28 cellular contexts compared by ENCODE assay signal in genomic region chr3:187831125-187832051, GRCh38.
DNase-seq lines count a peak whose midpoint lies in the region; ATAC-seq, FAIRE-seq and TF ChIP-seq lines count a peak whose summit lies in the region.
"Had no signal": no experiment of that assay in that cellular context is flagged by ENCODE, and none has a peak within 500 bp of the region (broad histone marks: within the 10 kb centered on the region; RNA-seq: fewer than 3 reads in every experiment).

No MANE protein-coding gene starts in this region.

- peaks cover 11% of the 10 kb centered on the region for H3K9me3 Mint-ChIP-seq in activated CD4-positive, alpha-beta memory T cell treated with anti-CD3 and anti-CD28 coated beads, Interleukin-2, amount 10 ng/mL, durations not matched to agents 7 days and 5 days
- peaks cover 17% of the 10 kb centered on the region for H3K9me3 Mint-ChIP-seq in T-helper 2 cell treated with Interferon-gamma antibody and Interleukin-4, amounts not matched to agents 5 μg/mL and 100 μg/mL, for 36 hours

- SMC1A ChIA-PET in GM12878 (lab: Charles Lee; ENCODE audit: uncharacterized antibody, unreplicated experiment) = interaction anchor here (0.9 to 3.5 kb wide), 7 partner anchors 24 to 91 kb away, joined by 3 to 27 read pairs (median 3); no protein-coding TSS in a partner anchor

- no peak overlapping the region for H3K23ac ChIP-seq in mesenchymal stem cell (ENCODE audit: low read length in 2 of 2)

- H2BK5ac ChIP-seq in mesenchymal stem cell (ENCODE audit: low read depth, low read length, poor library complexity, severe bottlenecking) = no peak overlapping the region

- peak; percentile 35 for DNase-seq in Daoy (ENCODE audit: low read depth)
- DNase-seq in M059J (ENCODE audit: low read depth) = peak; percentile 61
- no peak for DNase-seq in GM12878 (ENCODE audit: low read depth, low spot score)
- peak; percentile 85 for DNase-seq in mesenchymal stem cell
- DNase-seq in activated CD4-positive, alpha-beta memory T cell treated with anti-CD3 and anti-CD28 coated beads, Interleukin-2, amount 10 ng/mL, durations not matched to agents 7 days and 5 days = no peak
- no peak for DNase-seq in ecto neural progenitor cell (ENCODE audit: low spot score)
- no peak for DNase-seq in frontal cortex (ENCODE audit: low spot score in 2 of 2)
- DNase-seq in T-helper 2 cell treated with Interferon-gamma antibody and Interleukin-4, amounts not matched to agents 5 μg/mL and 100 μg/mL, for 36 hours (ENCODE audit: low spot score) = no peak
- DNase-seq: activated CD4-positive, alpha-beta T cell treated with anti-CD3 and anti-CD28 coated beads, Interleukin-2, amount 10 ng/mL, durations not matched to agents 24 days and 14 days; activated naive CD4-positive, alpha-beta T cell; activated T-cell treated with anti-CD3 and anti-CD28 coated beads, Interleukin-2, amount 50 U/mL, for 48 hours; adrenal gland; AML-193; brain microvascular endothelial cell; CD4-positive, alpha-beta memory T cell; KG1; mammary epithelial cell; NCI-H1417 treated with DMSO at 0.1 percent for 48 hours; NCI-H2081; NCI-H345; NCI-H774; stimulated activated CD4-positive, alpha-beta T cell treated with anti-CD3 and anti-CD28 coated beads, Interleukin-1b, Interleukin-23, amount 100 ng/mL, for 48 hours had no signal

- no peak overlapping the region for H4K8ac ChIP-seq in mesenchymal stem cell (ENCODE audit: low read length)

- no peaks in the 10 kb centered on the region for H3K79me1 ChIP-seq in mesenchymal stem cell (replicated peaks; ENCODE audit: low read length, poor library complexity, severe bottlenecking)

- H4K20me1 ChIP-seq in GM12878 (ENCODE audit: control insufficient read depth, insufficient read depth) = no peaks in the 10 kb centered on the region

- H3K4me1 Mint-ChIP-seq in activated CD4-positive, alpha-beta memory T cell treated with anti-CD3 and anti-CD28 coated beads, Interleukin-2, amount 10 ng/mL, durations not matched to agents 7 days and 5 days = peaks cover 31% of the 10 kb centered on the region
- H3K4me1 Mint-ChIP-seq in T-helper 2 cell treated with Interferon-gamma antibody and Interleukin-4, amounts not matched to agents 5 μg/mL and 100 μg/mL, for 36 hours (ENCODE audit: low read depth) = peaks cover 32% of the 10 kb centered on the region

- no peak overlapping the region for H3K18ac ChIP-seq in mesenchymal stem cell (ENCODE audit: low read depth in 1 of 2, low read length in 2 of 2)

- H3K79me2 ChIP-seq in GM12878 (ENCODE audit: control insufficient read depth, insufficient read depth, low read length) = no peaks in the 10 kb centered on the region

- H3K4me1 ChIP-seq in GM12878 (ENCODE audit: control insufficient read depth, insufficient read depth, low read length) (peaks cover 5% of the 10 kb centered on the region; the same call in 1 of the 2 replicates), mesenchymal stem cell (ENCODE audit: control insufficient read depth, insufficient read depth, low read depth, low read length) (peaks cover 5% of the 10 kb centered on the region)
- H3K4me1 ChIP-seq: adrenal gland, prostate gland, tibial nerve had no signal

- H3K4me2 ChIP-seq in GM12878 (ENCODE audit: control insufficient read depth, insufficient read depth) = no peak overlapping the region
- H3K4me2 ChIP-seq in mesenchymal stem cell (ENCODE audit: low read length, poor library complexity, severe bottlenecking) = no peak overlapping the region

- in situ Hi-C loops in GM12878 (cut with MboI) = no loop called here

- WGBS in GM12878 (ENCODE audit: insufficient coverage, insufficient replicate concordance, low lambda C conversion rate, missing lambda C conversion rate) = 37% methylated on average over 9 of the region's 9 CpGs
- WGBS in mesenchymal stem cell = 58% methylated on average over 6 of the region's 9 CpGs

- H2BK12ac ChIP-seq in mesenchymal stem cell (ENCODE audit: low read length in 2 of 2) = peak overlapping the region in 1 of 2 experiments; percentile 21

- RAD21 ChIA-PET in GM12878 (lab: Charles Lee; ENCODE audit: unreplicated experiment) = interaction anchor here (1.0 to 1.2 kb wide), 4 partner anchors 81 to 86 kb away, joined by 3 to 4 read pairs (median 4); partner anchors contain the start of gene BCL6

- no peak overlapping the region for H3K4me3 ChIP-seq in GM12878
- no peak overlapping the region for H3K4me3 ChIP-seq in mesenchymal stem cell (ENCODE audit: insufficient read depth in 1 of 2, low read depth in 1 of 2, low read length in 2 of 2)
- H3K4me3 ChIP-seq: adrenal gland, prostate gland, skin epidermis, tibial nerve had no signal

- no peak overlapping the region for H3K27ac ChIP-seq in GM12878 (ENCODE audit: control insufficient read depth, insufficient read depth)
- H3K27ac ChIP-seq in mesenchymal stem cell (ENCODE audit: low read length, poor library complexity, severe bottlenecking) = no peak overlapping the region
- H3K27ac ChIP-seq: adrenal gland, brain microvascular endothelial cell, prostate gland, tibial nerve had no signal

- no TSS peak for BruUV-seq in GM12878 (replicated peaks; lab: Mats Ljungman, UMichigan)

- no peaks in the 10 kb centered on the region for H3K36me3 ChIP-seq in GM12878 (ENCODE audit: control insufficient read depth in 2 of 2, insufficient read depth in 2 of 2, low read length in 1 of 2)
- no peaks in the 10 kb centered on the region for H3K36me3 ChIP-seq in mesenchymal stem cell (ENCODE audit: control insufficient read depth in 1 of 2, insufficient read depth in 2 of 2, low read depth in 1 of 2, low read length in 2 of 2)
- H3K36me3 ChIP-seq: adrenal gland, brain microvascular endothelial cell, neutrophil, prostate gland, tibial nerve had no signal

- TF ChIP-seq POLR2A in GM12878 (IDR thresholded peaks at IDR 0.05; ENCODE audit: low read depth, low read length) = no peak

- H2BK15ac ChIP-seq in mesenchymal stem cell (ENCODE audit: low read depth, poor library complexity, severe bottlenecking) = no peak overlapping the region

- TF ChIP-seq CTCF in GM12878 (IDR thresholded peaks at IDR 0.05 in 2 of 3, conservative IDR thresholded peaks at IDR 0.05 in 1 of 3; ENCODE audit: control insufficient read depth in 2 of 3, extremely low read depth in 1 of 3, insufficient read depth in 1 of 3, low read depth in 3 of 3, low read length in 3 of 3) = no peak

- H3K27me3 ChIP-seq in GM12878 (replicated peaks in 1 of 2; ENCODE audit: control insufficient read depth in 2 of 2, insufficient read depth in 2 of 2, low read length in 1 of 2) = 0 out of 4 replicates have a peak, but pooled peaks cover 0 to 4% of the 10 kb centered on the region in 2 experiments
- H3K27me3 ChIP-seq in mesenchymal stem cell (ENCODE audit: control insufficient read depth in 1 of 2, insufficient read depth in 1 of 2, low read length in 2 of 2) = no peaks in the 10 kb centered on the region
- H3K27me3 ChIP-seq: adrenal gland, brain microvascular endothelial cell, neutrophil, tibial nerve had no signal

- no peak for TF ChIP-seq RAD21 in GM12878 (IDR thresholded peaks at IDR 0.05; ENCODE audit: insufficient read depth, low read depth, low read length)

- intact Hi-C loops in GM12878 (cut with micrococcal nuclease; ENCODE audit: unreplicated experiment) = loop anchor here (5.0 kb wide), 1 partner anchor 59 kb away; no protein-coding TSS in a partner anchor

- H3K14ac ChIP-seq in mesenchymal stem cell (ENCODE audit: low read length in 2 of 2) = no peak overlapping the region

- H3K9me3 ChIP-seq in GM12878 (replicated peaks; ENCODE audit: control insufficient read depth, insufficient read depth, low read length) = no peaks in the 10 kb centered on the region; the same call in 2 of the 3 replicates
- no peaks in the 10 kb centered on the region for H3K9me3 ChIP-seq in mesenchymal stem cell (ENCODE audit: control insufficient read depth, low read length)
- H3K9me3 ChIP-seq: adrenal gland, neutrophil, prostate gland had no signal

- H3K36me3 Mint-ChIP-seq in activated CD4-positive, alpha-beta memory T cell treated with anti-CD3 and anti-CD28 coated beads, Interleukin-2, amount 10 ng/mL, durations not matched to agents 7 days and 5 days (ENCODE audit: low read depth) = peaks cover 16% of the 10 kb centered on the region
- H3K36me3 Mint-ChIP-seq in T-helper 2 cell treated with Interferon-gamma antibody and Interleukin-4, amounts not matched to agents 5 μg/mL and 100 μg/mL, for 36 hours (ENCODE audit: low read depth) = peaks cover 5% of the 10 kb centered on the region

- POLR2A ChIA-PET in GM12878 (lab: Charles Lee) = interaction anchor here (0.6 kb wide), 1 partner anchor 86 kb away, joined by 3 read pairs; no protein-coding TSS in a partner anchor
- POLR2A ChIA-PET in activated CD4-positive, alpha-beta memory T cell treated with anti-CD3 and anti-CD28 coated beads, Interleukin-2, amount 10 ng/mL, durations not matched to agents 7 days and 5 days (lab: Charles Lee) = interaction anchor here (1.0 kb wide), 1 partner anchor 28 kb away, joined by 4 read pairs; no protein-coding TSS in a partner anchor

- H4K91ac ChIP-seq in mesenchymal stem cell (ENCODE audit: low read length) = no peak overlapping the region

- FAIRE-seq in GM12878 (lab: Jason Lieb, UNC) (no peak), frontal cortex (lab: Jason Lieb, UNC) (no peak)
- FAIRE-seq: A204.1, G401.6 had no signal

- H3K4me3 Mint-ChIP-seq in activated CD4-positive, alpha-beta memory T cell treated with anti-CD3 and anti-CD28 coated beads, Interleukin-2, amount 10 ng/mL, durations not matched to agents 7 days and 5 days = no peak overlapping the region
- H3K4me3 Mint-ChIP-seq in T-helper 2 cell treated with Interferon-gamma antibody and Interleukin-4, amounts not matched to agents 5 μg/mL and 100 μg/mL, for 36 hours = no peak overlapping the region
- H3K4me3 Mint-ChIP-seq: activated CD4-positive, alpha-beta T cell treated with anti-CD3 and anti-CD28 coated beads, Interleukin-2, amount 10 ng/mL, durations not matched to agents 24 days and 14 days; CD4-positive, alpha-beta memory T cell had no signal

- TF ChIP-seq EP300 in GM12878 (IDR thresholded peaks at IDR 0.05; ENCODE audit: borderline replicate concordance in 1 of 2, control insufficient read depth in 1 of 2, low read depth in 2 of 2, low read length in 2 of 2) = no peak

- ATAC-seq in GM12878 = peak; percentile 19; the same call in 1 of the 3 replicates

- H2AFZ ChIP-seq in GM12878 (ENCODE audit: control insufficient read depth, low read depth, low read length) (no peak overlapping the region), mesenchymal stem cell (ENCODE audit: low read depth, low read length) (no peak overlapping the region)

- no peak overlapping the region for H3K4ac ChIP-seq in mesenchymal stem cell (ENCODE audit: low read depth in 1 of 2, low read length in 2 of 2)

- H3K9ac ChIP-seq in GM12878 (ENCODE audit: control insufficient read depth, insufficient read depth, low read length) (no peak overlapping the region), mesenchymal stem cell (ENCODE audit: low read length) (no peak overlapping the region)

- H2AK5ac ChIP-seq in mesenchymal stem cell (ENCODE audit: low read length, severe bottlenecking) = no peak overlapping the region

- H3K27me3 Mint-ChIP-seq in activated CD4-positive, alpha-beta memory T cell treated with anti-CD3 and anti-CD28 coated beads, Interleukin-2, amount 10 ng/mL, durations not matched to agents 7 days and 5 days = no peaks in the 10 kb centered on the region
- H3K27me3 Mint-ChIP-seq in T-helper 2 cell treated with Interferon-gamma antibody and Interleukin-4, amounts not matched to agents 5 μg/mL and 100 μg/mL, for 36 hours (ENCODE audit: low read depth) = no peaks in the 10 kb centered on the region
- H3K27me3 Mint-ChIP-seq: activated CD4-positive, alpha-beta T cell treated with anti-CD3 and anti-CD28 coated beads, Interleukin-2, amount 10 ng/mL, durations not matched to agents 24 days and 14 days; CD4-positive, alpha-beta memory T cell had no signal

- H2BK120ac ChIP-seq in mesenchymal stem cell (ENCODE audit: low read depth, low read length) = no peak overlapping the region

- H3K27ac Mint-ChIP-seq in activated CD4-positive, alpha-beta memory T cell treated with anti-CD3 and anti-CD28 coated beads, Interleukin-2, amount 10 ng/mL, durations not matched to agents 7 days and 5 days = no peak overlapping the region
- no peak overlapping the region for H3K27ac Mint-ChIP-seq in T-helper 2 cell treated with Interferon-gamma antibody and Interleukin-4, amounts not matched to agents 5 μg/mL and 100 μg/mL, for 36 hours
- H3K27ac Mint-ChIP-seq: activated CD4-positive, alpha-beta T cell treated with anti-CD3 and anti-CD28 coated beads, Interleukin-2, amount 10 ng/mL, durations not matched to agents 24 days and 14 days had no signal

- CTCF ChIA-PET in GM12878 (lab: Yijun Ruan, JAX) = interaction anchor here (0.6 to 6.7 kb wide), 7 partner anchors 9 to 91 kb away, joined by 3 to 37 read pairs (median 3); partner anchors contain the start of gene BCL6
- CTCF ChIA-PET in activated CD4-positive, alpha-beta memory T cell treated with anti-CD3 and anti-CD28 coated beads, Interleukin-2, amount 10 ng/mL, durations not matched to agents 7 days and 5 days (lab: Charles Lee) = interaction anchor here (0.8 to 2.3 kb wide), 5 partner anchors 84 to 323 kb away, joined by 3 to 20 read pairs (median 5); partner anchors contain the start of gene BCL6

Comparison
In these comparisons a context has a peak if more than half of its experiments do, and no peak if none do; other contexts are left out.
1. DNase-seq: peak in Daoy (single experiment), M059J (single experiment) and mesenchymal stem cell (single experiment); none in GM12878 (single experiment), activated CD4-positive, alpha-beta memory T cell treated with anti-CD3 and anti-CD28 coated beads, Interleukin-2, amount 10 ng/mL, durations not matched to agents 7 days and 5 days (single experiment), ecto neural progenitor cell (single experiment), frontal cortex (0 of 2) and T-helper 2 cell treated with Interferon-gamma antibody and Interleukin-4, amounts not matched to agents 5 μg/mL and 100 μg/mL, for 36 hours (single experiment).